ENCODE assay signal across 10 cellular contexts in the genomic region with DNA sequence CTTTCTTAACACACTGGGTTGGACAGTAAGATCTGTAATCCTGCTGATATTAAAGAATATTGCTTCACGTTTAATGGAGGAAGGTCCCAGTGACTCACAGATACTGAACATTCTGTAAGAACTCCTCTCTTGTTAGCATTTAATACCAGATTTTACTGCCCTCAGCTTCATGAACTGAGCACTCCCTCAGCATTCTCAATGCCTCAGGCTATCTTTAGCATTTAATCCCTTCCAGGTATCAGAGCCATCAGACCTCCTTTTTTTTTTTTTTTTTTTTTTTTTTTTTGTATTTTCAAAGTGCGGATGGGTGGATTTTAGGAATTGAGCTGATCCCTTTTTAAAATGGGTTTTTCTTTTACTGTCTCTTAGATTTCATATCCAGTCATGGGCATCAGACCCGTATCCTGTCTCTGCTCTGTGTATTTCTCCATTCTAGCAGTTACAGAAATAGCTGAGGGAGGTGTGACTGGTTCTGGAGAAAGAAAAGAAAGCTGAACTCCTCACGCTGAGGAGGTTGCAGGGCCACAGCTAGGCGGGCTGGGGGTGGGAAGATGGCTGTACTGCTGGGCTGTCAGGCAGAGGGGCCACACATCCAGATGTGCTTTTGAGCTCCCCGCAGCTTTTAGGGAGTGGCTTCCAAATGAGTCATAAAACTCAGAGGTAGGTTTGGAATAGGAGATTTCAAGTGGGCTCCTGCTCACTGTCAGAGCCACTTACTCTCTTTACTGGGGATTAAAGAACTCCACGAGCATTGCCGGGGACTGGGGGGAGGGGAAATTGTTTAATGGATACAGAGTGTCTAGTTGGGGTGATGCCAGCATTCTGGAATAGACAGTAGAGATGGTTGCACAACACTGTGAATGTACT.
DNase-seq lines count a peak whose midpoint lies in the region; FAIRE-seq and TF ChIP-seq lines count a peak whose summit lies in the region.
"Had no signal": no experiment of that assay in that cellular context is flagged by ENCODE, and none has a peak within 500 bp of the region (broad histone marks: within the 10 kb centered on the region; RNA-seq: fewer than 3 reads in every experiment).

No MANE protein-coding gene starts in this region.

- H3K4me3 ChIP-seq in mesendoderm (ENCODE audit: low read length) = no peak overlapping the region
- H3K4me3 ChIP-seq: K562 had no signal

- no peaks in the 10 kb centered on the region for H3K79me2 ChIP-seq in mesendoderm (ENCODE audit: control insufficient read depth, insufficient read depth, low read length)

- H4K8ac ChIP-seq in mesendoderm (ENCODE audit: low read depth, low read length) = no peak overlapping the region

- DNase-seq in EH (ENCODE audit: low read depth) (peak; percentile 5), NCI-H2029 (lab: John Stamatoyannopoulos, UW) (peak; percentile 16), cerebellar cortex (ENCODE audit: low spot score) (peak; percentile 84), mesendoderm (peak; percentile 30), RCC 7860 (ENCODE audit: low spot score) (no peak), dermis blood vessel endothelial cell (no peak), GM13977 (ENCODE audit: low spot score) (no peak), T-helper 1 cell (no peak)
- DNase-seq: NCI-H2081 had no signal

- H3K18ac ChIP-seq in mesendoderm (ENCODE audit: low read length) = no peak overlapping the region

- no peak overlapping the region for H3K23ac ChIP-seq in mesendoderm (ENCODE audit: low read length)

- H4K5ac ChIP-seq in mesendoderm (ENCODE audit: low read length) = no peak overlapping the region

- H2BK15ac ChIP-seq in mesendoderm (replicated peaks; ENCODE audit: low read depth) = no peak overlapping the region

- no peak for FAIRE-seq in RCC 7860 (lab: Jason Lieb, UNC)
- FAIRE-seq: K562 had no signal

- no peak overlapping the region for H3K9ac ChIP-seq in mesendoderm (ENCODE audit: low read length)

- no peak for TF ChIP-seq CTCF in GM13977 (IDR thresholded peaks at IDR 0.05; ENCODE audit: extremely low read depth, insufficient read depth, missing control alignments)

- no peak overlapping the region for H2BK5ac ChIP-seq in mesendoderm (ENCODE audit: low read length)

- no peaks in the 10 kb centered on the region for H3K4me1 ChIP-seq in mesendoderm (ENCODE audit: control insufficient read depth, low read depth, low read length)

- H3K27ac ChIP-seq in mesendoderm (ENCODE audit: low read depth, low read length) = no peak overlapping the region

- no peak overlapping the region for H3K4ac ChIP-seq in mesendoderm (ENCODE audit: low read depth, low read length)

- no peaks in the 10 kb centered on the region for H3K27me3 ChIP-seq in mesendoderm (ENCODE audit: insufficient read depth, low read length, poor library complexity)

- no CpG with 5 or more reads among the region's 8 CpGs for WGBS in mesendoderm (ENCODE audit: extremely low coverage, insufficient coverage, low lambda C conversion rate)

- no peak overlapping the region for H2AK5ac ChIP-seq in mesendoderm (ENCODE audit: low read length)

- H3K79me1 ChIP-seq in mesendoderm (ENCODE audit: low read length) = no peaks in the 10 kb centered on the region

- in situ Hi-C loops in GM13977 (cut with MboI; ENCODE audit: low pct_unique_long_range_greater_than_20kb, low sequenced_read_pairs, unreplicated experiment) = no loop called here

- H3K4me2 ChIP-seq in mesendoderm (ENCODE audit: low read length) = no peak overlapping the region

- H3K56ac ChIP-seq in mesendoderm (ENCODE audit: low read length) = no peak overlapping the region

- no peak overlapping the region for H2BK120ac ChIP-seq in mesendoderm (ENCODE audit: low read depth, low read length)

- H3K36me3 ChIP-seq in mesendoderm (ENCODE audit: control insufficient read depth, insufficient read depth, low read length) = no peaks in the 10 kb centered on the region

Comparison
In these comparisons a context has a peak if more than half of its experiments do, and no peak if none do; other contexts are left out.
1. DNase-seq: peak in EH (single experiment), NCI-H2029 (single experiment), cerebellar cortex (single experiment) and mesendoderm (single experiment); none in RCC 7860 (single experiment), dermis blood vessel endothelial cell (single experiment), GM13977 (single experiment) and T-helper 1 cell (0 of 5).